ENCODE assay signal across 8 cellular contexts in the genomic region with DNA sequence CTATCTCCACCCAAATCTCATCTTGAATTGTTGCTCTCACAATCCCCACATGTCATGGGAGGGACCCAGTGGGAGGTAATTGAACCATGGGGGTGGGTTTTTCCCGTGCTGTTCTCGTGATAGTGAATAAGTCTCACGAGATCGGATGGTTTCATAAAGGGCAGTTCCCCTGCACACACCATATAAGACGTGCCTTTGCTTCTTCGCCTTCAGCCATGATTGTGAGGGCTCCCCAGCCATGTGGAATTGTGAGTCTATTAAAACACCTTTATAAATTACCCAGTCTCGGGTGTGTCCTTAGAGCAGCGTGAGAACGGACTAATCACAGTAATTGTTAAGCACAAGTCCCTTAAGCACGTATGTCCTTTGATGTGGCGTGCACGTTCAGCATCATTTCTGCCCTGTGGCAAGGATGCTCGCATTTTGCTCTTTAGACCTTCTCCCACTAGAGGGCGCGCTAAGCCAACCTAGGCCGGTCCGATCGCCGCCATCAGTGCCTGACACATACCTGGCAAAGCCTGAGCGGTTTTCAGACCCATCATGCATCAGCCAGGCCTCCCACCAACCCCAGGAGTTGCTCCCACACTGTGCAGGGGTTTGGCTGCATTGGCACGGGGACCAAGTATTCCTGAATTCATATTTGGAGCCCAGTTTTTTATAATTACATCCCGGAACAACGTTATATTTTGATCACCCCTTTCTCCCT.
DNase-seq lines count a peak whose midpoint lies in the region; ATAC-seq and TF ChIP-seq lines count a peak whose summit lies in the region.
"Not testable (repeated sequence)": the region's sequence is repeated elsewhere in the genome, so short reads cannot be mapped to it uniquely, and the experiment has no call there.

No MANE protein-coding gene starts in this region.

- not testable (repeated sequence) for H3K27ac ChIP-seq in left ventricle myocardium inferior (replicated peaks); psoas muscle

- H3K27ac Mint-ChIP-seq in stimulated activated memory B cell treated with anti-CD40 and anti-IgM and Interleukin-4, amounts not matched to agents 10 μg/mL and 1 μg/mL and 100 μg/mL, for 72 hours, result not testable (repeated sequence)

- TF ChIP-seq EP300 in Ishikawa (IDR thresholded peaks at IDR 0.05; ENCODE audit: borderline replicate concordance), result not testable (repeated sequence)

- peak; percentile 57 for TF ChIP-seq RAD21 in Ishikawa (IDR thresholded peaks at IDR 0.05; ENCODE audit: low read depth)

- not testable (repeated sequence) for H3K4me1 Mint-ChIP-seq in stimulated activated memory B cell treated with anti-CD40 and anti-IgM and Interleukin-4, amounts not matched to agents 10 μg/mL and 1 μg/mL and 100 μg/mL, for 72 hours

- peak; percentile 77 for ATAC-seq in GM21737 (IDR thresholded peaks at IDR 0.05; ENCODE audit: unreplicated experiment)
- peak; percentile 91 to 98 (median 93) for ATAC-seq in psoas muscle
- ATAC-seq in stimulated activated memory B cell treated with anti-CD40 and anti-IgM and Interleukin-4, amounts not matched to agents 10 μg/mL and 1 μg/mL and 100 μg/mL, for 72 hours, result peak; percentile 85

- H3K27me3 ChIP-seq in left ventricle myocardium inferior (ENCODE audit: low read depth); psoas muscle (ENCODE audit: insufficient read depth in 3 of 3, low read length in 2 of 3): not testable (repeated sequence)

- not testable (repeated sequence) for DNase-seq in GM12864 (ENCODE audit: low read depth); astrocyte of the spinal cord (ENCODE audit: low read depth, low spot score)
- peak; percentile 63 to 68 for DNase-seq in activated CD4-positive, alpha-beta T cell treated with anti-CD3 and anti-CD28 coated beads, Interleukin-2, amount 50 U/mL, for 4 hours
- DNase-seq in left ventricle myocardium inferior, result peak; percentile 28
- peak; percentile 31 to 68 for DNase-seq in psoas muscle

- in situ Hi-C loops in astrocyte of the spinal cord (cut with HindIII; ENCODE audit: low sequenced_read_pairs), result not testable (repeated sequence)

- H3K36me3 ChIP-seq in left ventricle myocardium inferior; psoas muscle (ENCODE audit: insufficient read depth in 1 of 2, low read depth in 1 of 2): not testable (repeated sequence)

- TF ChIP-seq CTCF in GM12864 (IDR thresholded peaks at IDR 0.05; ENCODE audit: low read depth, low read length, missing control alignments) (peak; percentile 39), astrocyte of the spinal cord (IDR thresholded peaks at IDR 0.05; ENCODE audit: low read depth, low read length) (peak; percentile 30), left ventricle myocardium inferior (IDR thresholded peaks at IDR 0.05; ENCODE audit: borderline replicate concordance) (peak; percentile 61), psoas muscle (IDR thresholded peaks at IDR 0.05) (peak; percentile 66)

- H3K36me3 Mint-ChIP-seq in stimulated activated memory B cell treated with anti-CD40 and anti-IgM and Interleukin-4, amounts not matched to agents 10 μg/mL and 1 μg/mL and 100 μg/mL, for 72 hours, result not testable (repeated sequence)

- 27 to 51% (median 48%) methylated on average over 9 to 20 of the region's 23 CpGs for WGBS in psoas muscle, 3 donors

- H3K4me1 ChIP-seq in left ventricle myocardium inferior, psoas muscle: not testable (repeated sequence)

- H3K4me3 ChIP-seq in GM12864 (ENCODE audit: low read depth, low read length); astrocyte of the spinal cord (ENCODE audit: low read depth, low read length); left ventricle myocardium inferior; psoas muscle: not testable (repeated sequence)

- H3K9me3 Mint-ChIP-seq in stimulated activated memory B cell treated with anti-CD40 and anti-IgM and Interleukin-4, amounts not matched to agents 10 μg/mL and 1 μg/mL and 100 μg/mL, for 72 hours, result not testable (repeated sequence)

- intact Hi-C loops in left ventricle myocardium inferior (cut with micrococcal nuclease); psoas muscle (cut with DNase I): not testable (repeated sequence)

- not testable (repeated sequence) for H3K9me3 ChIP-seq in left ventricle myocardium inferior (replicated peaks); psoas muscle

- H3K4me3 Mint-ChIP-seq in stimulated activated memory B cell treated with anti-CD40 and anti-IgM and Interleukin-4, amounts not matched to agents 10 μg/mL and 1 μg/mL and 100 μg/mL, for 72 hours, result not testable (repeated sequence)

- not testable (repeated sequence) for H3K27me3 Mint-ChIP-seq in stimulated activated memory B cell treated with anti-CD40 and anti-IgM and Interleukin-4, amounts not matched to agents 10 μg/mL and 1 μg/mL and 100 μg/mL, for 72 hours

TF ChIP-seq in Ishikawa, 13 proteins besides CTCF, POLR2A, EP300 and RAD21:
- 0 out of 2 replicates have a peak, but pooled peaks have one; percentile 39 for TF ChIP-seq YY1 (IDR thresholded peaks at IDR 0.05; ENCODE audit: low read depth)
